Comparison of ENCODE assay signal across 21 cellular contexts in genomic region chr9:596701-597100, GRCh38.
"Had no signal": no experiment of that assay in that cellular context is flagged by ENCODE, and none has a peak within 500 bp of the region (broad histone marks: within the 10 kb centered on the region; RNA-seq: fewer than 3 reads in every experiment).

No MANE protein-coding gene starts in this region.

- H3K4me1 ChIP-seq: left lung, lower lobe of right lung had no signal

- H3K36me3 ChIP-seq: esophagus muscularis mucosa, gastroesophageal sphincter, left lung, lower lobe of right lung had no signal

- H3K4me2 ChIP-seq: hepatocyte had no signal

- H3K9me3 ChIP-seq: esophagus muscularis mucosa, gastroesophageal sphincter, left lung, lower lobe of right lung had no signal

- DNase-seq: dermis blood vessel endothelial cell; dorsolateral prefrontal cortex; effector CD4-positive, alpha-beta T cell; effector memory CD4-positive, alpha-beta T cell; foreskin keratinocyte; hypothalamus; immature natural killer cell; islet precursor cell; kidney; kidney glomerular epithelial cell; left lung; lower lobe of right lung; mesenchymal stem cell; mucosa of descending colon had no signal

- FAIRE-seq: colon, endothelial cell of umbilical vein, frontal cortex, kidney had no signal

- H3K4me3 ChIP-seq: coronary artery, dorsolateral prefrontal cortex, esophagus muscularis mucosa, gastroesophageal sphincter, hepatocyte, left lung, lower lobe of right lung, mucosa of descending colon had no signal

- ATAC-seq: foreskin keratinocyte, gastroesophageal sphincter, left lung, lower lobe of right lung, mucosa of descending colon had no signal

- H3K27me3 ChIP-seq: dorsolateral prefrontal cortex, esophagus muscularis mucosa, foreskin keratinocyte, gastroesophageal sphincter, hepatocyte, left lung had no signal

- H3K27ac ChIP-seq: coronary artery, esophagus muscularis mucosa, foreskin keratinocyte, gastroesophageal sphincter, hepatocyte, left lung, lower lobe of right lung had no signal
